In genomic region chr20:44780226-44780625, GRCh38 we compare ENCODE assay signal across 1 cellular context.
TF ChIP-seq lines count a peak whose summit lies in the region.

No MANE protein-coding gene starts in this region.

TF ChIP-seq in HepG2, 621 proteins besides CTCF, POLR2A, EP300 and RAD21 (continued from another document and continues in another):
- peak; percentile 92 for TF ChIP-seq HMGXB3 (CRISPR knock-in tag; IDR thresholded peaks at IDR 0.05; ENCODE audit: borderline replicate concordance)
- no peak for TF ChIP-seq MAZ (IDR thresholded peaks at IDR 0.05; ENCODE audit: borderline replicate concordance, low read depth, low read length)
- no peak for TF ChIP-seq MAZ (CRISPR knock-in tag; IDR thresholded peaks at IDR 0.05; ENCODE audit: low read depth)
- 0 out of 2 replicates have a peak, but pooled peaks have one; percentile 46 for TF ChIP-seq ZNF639 (CRISPR knock-in tag; conservative IDR thresholded peaks at IDR 0.05)
- TF ChIP-seq ZNF749 (CRISPR knock-in tag; IDR thresholded peaks at IDR 0.05; ENCODE audit: borderline replicate concordance): peak; percentile 98
- TF ChIP-seq ZBED4 (CRISPR knock-in tag; IDR thresholded peaks at IDR 0.05; ENCODE audit: borderline replicate concordance): peak; percentile 74
- TF ChIP-seq RFX3 (CRISPR knock-in tag; IDR thresholded peaks at IDR 0.05): no peak; the same call in 1 of the 2 replicates
- TF ChIP-seq HOXA7 (CRISPR knock-in tag; IDR thresholded peaks at IDR 0.05): no peak
- TF ChIP-seq GMEB2 (CRISPR knock-in tag; IDR thresholded peaks at IDR 0.05; ENCODE audit: low read depth): no peak
- no peak for TF ChIP-seq U2AF2 (IDR thresholded peaks at IDR 0.05; ENCODE audit: low read depth, low read length)
- TF ChIP-seq CEBPG (CRISPR knock-in tag; IDR thresholded peaks at IDR 0.05): no peak
- no peak for TF ChIP-seq SNAPC5 (CRISPR knock-in tag; IDR thresholded peaks at IDR 0.05; ENCODE audit: borderline replicate concordance)
- TF ChIP-seq MYPOP (CRISPR knock-in tag; IDR thresholded peaks at IDR 0.05): peak; percentile 65
- TF ChIP-seq NKX3-1 (CRISPR knock-in tag; IDR thresholded peaks at IDR 0.05): peak; percentile 95
- TF ChIP-seq ZNF543 (CRISPR knock-in tag; IDR thresholded peaks at IDR 0.05): no peak
- TF ChIP-seq ZEB1 (IDR thresholded peaks at IDR 0.05; ENCODE audit: insufficient replicate concordance, low read depth): no peak
- peak; percentile 91; the same call in 1 of the 2 replicates for TF ChIP-seq MXD3 (CRISPR knock-in tag; IDR thresholded peaks at IDR 0.05)
- peak; percentile 95; the same call in 1 of the 2 replicates for TF ChIP-seq STAT5B (CRISPR knock-in tag; IDR thresholded peaks at IDR 0.05)
- TF ChIP-seq ZNF570 (CRISPR knock-in tag; IDR thresholded peaks at IDR 0.05; ENCODE audit: borderline replicate concordance): no peak
- TF ChIP-seq CHD4 (IDR thresholded peaks at IDR 0.05; ENCODE audit: borderline replicate concordance, low read length): no peak
- no peak for TF ChIP-seq AKAP8 (CRISPR knock-in tag; IDR thresholded peaks at IDR 0.05)
- no peak; a peak in 1 of 4 replicates for TF ChIP-seq ATF4 (CRISPR knock-in tag; IDR thresholded peaks at IDR 0.05)
- TF ChIP-seq TCF7 (IDR thresholded peaks at IDR 0.05; ENCODE audit: low read depth): no peak
- peak; percentile 53; the same call in 1 of the 2 replicates for TF ChIP-seq ZNF446 (CRISPR knock-in tag; IDR thresholded peaks at IDR 0.05)
- peak; percentile 95; the same call in 1 of the 2 replicates for TF ChIP-seq ZBTB44 (CRISPR knock-in tag; IDR thresholded peaks at IDR 0.05)
- peak; percentile 99 for TF ChIP-seq DNMT3B (CRISPR knock-in tag; conservative IDR thresholded peaks at IDR 0.05)
- TF ChIP-seq PHF21A (CRISPR knock-in tag; IDR thresholded peaks at IDR 0.05): no peak
- no peak for TF ChIP-seq ZNF546 (CRISPR knock-in tag; conservative IDR thresholded peaks at IDR 0.05)
- 0 out of 2 replicates have a peak, but pooled peaks have one; percentile 28 for TF ChIP-seq CREBL2 (CRISPR knock-in tag; IDR thresholded peaks at IDR 0.05; ENCODE audit: borderline replicate concordance)
- no peak for TF ChIP-seq ZNF362 (CRISPR knock-in tag; IDR thresholded peaks at IDR 0.05; ENCODE audit: borderline replicate concordance)
- TF ChIP-seq FIP1L1 (IDR thresholded peaks at IDR 0.05; ENCODE audit: borderline replicate concordance, insufficient read depth, low read depth, low read length): no peak
- peak; percentile 67; the same call in 1 of the 2 replicates for TF ChIP-seq ZNF367 (CRISPR knock-in tag; IDR thresholded peaks at IDR 0.05; ENCODE audit: borderline replicate concordance)
- TF ChIP-seq ZBTB25 (CRISPR knock-in tag; IDR thresholded peaks at IDR 0.05): peak; percentile 95
- TF ChIP-seq USF2 (IDR thresholded peaks at IDR 0.05; ENCODE audit: low read depth, low read length): no peak
- no peak for TF ChIP-seq USF2 (CRISPR knock-in tag; IDR thresholded peaks at IDR 0.05; ENCODE audit: borderline replicate concordance)
